ENCODE assay signal across 12 cellular contexts in genomic region chr18:29191263-29191662, GRCh38.
DNase-seq lines count a peak whose midpoint lies in the region; ATAC-seq and TF ChIP-seq lines count a peak whose summit lies in the region.
"Had no signal": no experiment of that assay in that cellular context is flagged by ENCODE, and none has a peak within 500 bp of the region (broad histone marks: within the 10 kb centered on the region; RNA-seq: fewer than 3 reads in every experiment).

No MANE protein-coding gene starts in this region.

- H3K9me3 ChIP-seq in AG04450 (ENCODE audit: control insufficient read depth, insufficient read depth, low read length) (no peaks in the 10 kb centered on the region), HAP-1 (no peaks in the 10 kb centered on the region)

- peaks cover 7% of the 10 kb centered on the region for H3K4me1 Mint-ChIP-seq in glutamatergic neuron (ENCODE audit: low read depth, unreplicated experiment)
- H3K4me1 Mint-ChIP-seq: memory B cell had no signal

- H3K4me3 Mint-ChIP-seq in glutamatergic neuron (ENCODE audit: unreplicated experiment) = no peak overlapping the region
- H3K4me3 Mint-ChIP-seq: memory B cell had no signal

- H3K4me3 ChIP-seq in AG04450 (ENCODE audit: low read depth, low read length) = no peak overlapping the region
- H3K4me3 ChIP-seq in HAP-1 = no peak overlapping the region
- H3K4me3 ChIP-seq: SK-N-MC had no signal

- H3K36me3 ChIP-seq in HAP-1 (replicated peaks) = no peaks in the 10 kb centered on the region

- no peak overlapping the region for H3K27ac ChIP-seq in AG04450 (ENCODE audit: low read depth, low read length)
- H3K27ac ChIP-seq: SK-N-MC had no signal

- peak overlapping the region; percentile 73 for H3K27ac Mint-ChIP-seq in glutamatergic neuron (ENCODE audit: unreplicated experiment)
- H3K27ac Mint-ChIP-seq: memory B cell had no signal

- peaks cover 4% of the 10 kb centered on the region for H3K27me3 Mint-ChIP-seq in glutamatergic neuron (ENCODE audit: unreplicated experiment)
- H3K27me3 Mint-ChIP-seq: memory B cell had no signal

- peaks cover 4% of the 10 kb centered on the region for H3K9me3 Mint-ChIP-seq in glutamatergic neuron (ENCODE audit: unreplicated experiment)

- CTCF ChIA-PET in AG04450 (lab: Charles Lee) = interaction anchor here (0.6 to 1.1 kb wide), 4 partner anchors 13 to 1087 kb away, joined by 3 read pairs; no protein-coding TSS in a partner anchor

- H3K36me3 Mint-ChIP-seq in glutamatergic neuron (ENCODE audit: unreplicated experiment) = no peaks in the 10 kb centered on the region
- H3K36me3 Mint-ChIP-seq: memory B cell had no signal

- DNase-seq in AG04450 (ENCODE audit: low read depth, low spot score) (peak; percentile 6), HAP-1 (ENCODE audit: low spot score in 2 of 2) (peak; percentile 9 to 29), SK-MEL-5 (ENCODE audit: low read depth, low spot score) (peak; percentile 25), glutamatergic neuron (peak; percentile 29), G401 (ENCODE audit: low spot score) (no peak), activated T-cell treated with anti-CD3 and anti-CD28 coated beads for 4 hours (no peak)
- DNase-seq in activated effector memory CD4-positive, alpha-beta T cell treated with anti-CD3 and anti-CD28 coated beads, Interleukin-2, amount 50 U/mL, for 16 hours = no peak
- DNase-seq: DMS79 treated with DMSO at 0.1 percent for 48 hours, NCI-H187 had no signal

- TF ChIP-seq CTCF in AG04450 (IDR thresholded peaks at IDR 0.05; ENCODE audit: low read depth, low read length) = peak; percentile 47
- peak; percentile 53 for TF ChIP-seq CTCF in glutamatergic neuron (IDR thresholded peaks at IDR 0.05; ENCODE audit: partially characterized antibody, unreplicated experiment)

- in situ Hi-C loops in HAP-1 (cut with MboI; ENCODE audit: low sequenced_read_pairs) (no loop called here), SK-MEL-5 (cut with HindIII; ENCODE audit: low pct_unique_long_range_greater_than_20kb, low sequenced_read_pairs) (no loop called here), G401 (cut with HindIII; ENCODE audit: low sequenced_read_pairs) (no loop called here)

- POLR2A ChIA-PET in AG04450 (lab: Yijun Ruan, JAX) = interaction anchor here (1.2 kb wide), 1 partner anchor 10 kb away, joined by 3 read pairs; no protein-coding TSS in a partner anchor

- H3K4me1 ChIP-seq in HAP-1 = no peaks in the 10 kb centered on the region

- TF ChIP-seq POLR2A in GM18505 (IDR thresholded peaks at IDR 0.05; ENCODE audit: borderline replicate concordance, extremely low read depth, insufficient read depth, insufficient read length) = no peak

- no peak for ATAC-seq in GM18505 (IDR thresholded peaks at IDR 0.05; ENCODE audit: unreplicated experiment)

- H3K27me3 ChIP-seq in AG04450 (ENCODE audit: control insufficient read depth, insufficient read depth, low read length) = no peaks in the 10 kb centered on the region
- no peaks in the 10 kb centered on the region for H3K27me3 ChIP-seq in HAP-1 (ENCODE audit: low read depth)

Comparison
In these comparisons a context has a peak if more than half of its experiments do, and no peak if none do; other contexts are left out.
1. DNase-seq: peak in AG04450 (single experiment), HAP-1 (2 of 2), SK-MEL-5 (single experiment) and glutamatergic neuron (single experiment); none in G401 (single experiment), activated T-cell treated with anti-CD3 and anti-CD28 coated beads for 4 hours (single experiment) and activated effector memory CD4-positive, alpha-beta T cell treated with anti-CD3 and anti-CD28 coated beads, Interleukin-2, amount 50 U/mL, for 16 hours (single experiment).